Comparison of ENCODE assay signal across 13 cellular contexts in the genomic region with DNA sequence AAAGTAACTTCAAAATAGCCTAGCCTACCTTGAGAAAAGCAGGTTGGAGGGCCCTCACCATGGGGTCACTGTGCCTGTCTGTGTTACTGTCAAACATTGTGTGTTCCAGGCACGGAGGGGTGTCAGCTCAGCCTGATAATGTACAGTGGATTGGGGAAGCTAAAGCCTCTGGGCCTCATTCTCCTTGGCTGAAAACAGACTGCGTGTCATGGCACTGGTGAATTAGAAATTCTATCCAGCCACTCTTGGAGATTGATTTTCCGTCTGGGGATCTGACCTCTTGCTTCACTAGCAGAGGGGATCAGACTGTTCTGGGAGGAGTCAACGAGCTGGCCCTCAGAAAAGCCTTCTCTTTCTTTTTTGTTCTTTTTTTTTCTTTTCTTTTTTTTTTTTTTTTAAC.
DNase-seq lines count a peak whose midpoint lies in the region; ATAC-seq and TF ChIP-seq lines count a peak whose summit lies in the region.
"Had no signal": no experiment of that assay in that cellular context is flagged by ENCODE, and none has a peak within 500 bp of the region (broad histone marks: within the 10 kb centered on the region; RNA-seq: fewer than 3 reads in every experiment).

No MANE protein-coding gene starts in this region.

- no peaks in the 10 kb centered on the region for H4K20me1 ChIP-seq in smooth muscle cell (ENCODE audit: low read depth)

- H3K4me1 ChIP-seq in body of pancreas (peaks cover 6% of the 10 kb centered on the region), left lung (peaks cover 0 to 24% of the 10 kb centered on the region in 2 donors), smooth muscle cell (ENCODE audit: low read depth) (peaks cover 21% of the 10 kb centered on the region)

- 52 to 53% methylated on average over 4 of the region's 4 CpGs for WGBS in body of pancreas, 2 donors
- WGBS in smooth muscle cell (ENCODE audit: low lambda C conversion rate) = 20% methylated on average over 4 of the region's 4 CpGs

- H3K4me3 ChIP-seq in body of pancreas = no peak overlapping the region
- no peak overlapping the region for H3K4me3 ChIP-seq in left lung
- no peak overlapping the region for H3K4me3 ChIP-seq in smooth muscle cell

- no peaks in the 10 kb centered on the region for H3K79me2 ChIP-seq in smooth muscle cell (ENCODE audit: low read depth)

- H3K9me3 ChIP-seq in body of pancreas = no peaks in the 10 kb centered on the region
- H3K9me3 ChIP-seq in left lung = no peaks in the 10 kb centered on the region
- H3K9me3 ChIP-seq in smooth muscle cell (replicated peaks; ENCODE audit: low read depth) = no peaks in the 10 kb centered on the region

- DNase-seq in LHCN-M2 (ENCODE audit: low read depth) (peak; percentile 53), body of pancreas (peak in 3 of 4 donors; percentile 30 to 58 (median 40)), left lung (no peak), smooth muscle cell (lab: John Stamatoyannopoulos, UW; ENCODE audit: unreplicated experiment) (no peak), substantia nigra (lab: John Stamatoyannopoulos, UW) (no peak), NCI-H1694 (lab: John Stamatoyannopoulos, UW) (no peak)
- DNase-seq: activated CD4-positive, alpha-beta T cell treated with anti-CD3 and anti-CD28 coated beads, Interleukin-2, amount 50 U/mL, for 1 hour; activated gamma-delta T cell; NCI-H1436 treated with DMSO at 0.1 percent for 48 hours; stimulated activated CD4-positive, alpha-beta T cell treated with anti-CD3 and anti-CD28 coated beads, Interleukin-15, amount 100 ng/mL, for 24 hours; T-cell had no signal

- H2AFZ ChIP-seq in smooth muscle cell (ENCODE audit: low read depth) = peak overlapping the region; percentile 23

- TF ChIP-seq POLR2A in body of pancreas (IDR thresholded peaks at IDR 0.05) = no peak

- TF ChIP-seq CTCF in body of pancreas (IDR thresholded peaks at IDR 0.05) (no peak), left lung (IDR thresholded peaks at IDR 0.05) (no peak), smooth muscle cell (IDR thresholded peaks at IDR 0.05; ENCODE audit: borderline replicate concordance, insufficient read depth, poor library complexity, severe bottlenecking) (no peak)

- H3K27me3 ChIP-seq in body of pancreas (no peaks in the 10 kb centered on the region), left lung (no peaks in the 10 kb centered on the region), smooth muscle cell (ENCODE audit: low read depth) (no peaks in the 10 kb centered on the region)

- H3K36me3 ChIP-seq in body of pancreas (replicated peaks in 1 of 2; ENCODE audit: insufficient read depth in 1 of 2, low read depth in 2 of 2) (no peaks in the 10 kb centered on the region), left lung (no peaks in the 10 kb centered on the region), smooth muscle cell (ENCODE audit: low read depth) (no peaks in the 10 kb centered on the region)

- H3K4me2 ChIP-seq in smooth muscle cell = peak overlapping the region; percentile 51

- peak overlapping the region; percentile 64 for H3K9ac ChIP-seq in smooth muscle cell (ENCODE audit: low read depth)

- peak overlapping the region in 2 of 4 donors; percentile 31 to 63 for H3K27ac ChIP-seq in body of pancreas
- H3K27ac ChIP-seq in left lung = no peak overlapping the region
- H3K27ac ChIP-seq in smooth muscle cell (ENCODE audit: low read depth) = peak overlapping the region; percentile 92
- no peak overlapping the region for H3K27ac ChIP-seq in substantia nigra (ENCODE audit: low read depth, low read length, poor library complexity, severe bottlenecking)

- intact Hi-C loops in body of pancreas (cut with DNase I) (no loop called here), left lung (cut with DNase I) (loop anchor here in 1 of 2 donors (10.0 kb wide), 1 partner anchor 526 kb away; no protein-coding TSS in a partner anchor)

- ATAC-seq in body of pancreas (peak; percentile 67), left lung (peak; percentile 12), GM19023 (IDR thresholded peaks at IDR 0.05; ENCODE audit: unreplicated experiment) (no peak), GM19452 (IDR thresholded peaks at IDR 0.05; ENCODE audit: unreplicated experiment) (no peak)
- ATAC-seq: T-cell had no signal

- H3F3A ChIP-seq in smooth muscle cell (ENCODE audit: low read depth) = no peaks in the 10 kb centered on the region

Comparison
In these comparisons a context has a peak if more than half of its experiments do, and no peak if none do; other contexts are left out.
1. DNase-seq: peak in LHCN-M2 (single experiment) and body of pancreas (3 of 4); none in left lung (0 of 2), smooth muscle cell (single experiment), substantia nigra (0 of 49) and NCI-H1694 (single experiment).
2. ATAC-seq: peak in body of pancreas (single experiment) and left lung (single experiment); none in GM19023 (single experiment) and GM19452 (single experiment).